In the genomic region with DNA sequence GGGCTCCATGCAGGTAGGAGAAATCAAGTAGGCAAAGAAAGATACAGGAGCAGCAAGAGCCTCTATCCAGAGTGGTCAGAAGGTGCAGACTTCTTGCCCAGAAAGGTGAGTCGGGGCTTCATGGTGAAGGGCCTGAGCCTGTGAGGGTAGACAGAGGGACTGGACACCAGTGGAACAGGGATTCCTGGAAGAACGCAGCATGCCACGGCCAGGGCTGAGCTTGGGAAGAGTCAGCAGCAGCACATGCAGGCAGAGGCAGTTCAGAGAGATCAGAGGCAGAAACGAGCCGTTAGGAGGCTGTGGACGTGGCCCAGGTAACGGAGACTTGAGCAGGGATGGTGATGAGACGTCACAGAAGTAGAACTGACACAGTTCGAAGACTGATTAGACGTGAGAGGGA, we compare ENCODE assay signal across 22 cellular contexts.
DNase-seq lines count a peak whose midpoint lies in the region; ATAC-seq and TF ChIP-seq lines count a peak whose summit lies in the region.
"Had no signal": no experiment of that assay in that cellular context is flagged by ENCODE, and none has a peak within 500 bp of the region (broad histone marks: within the 10 kb centered on the region; RNA-seq: fewer than 3 reads in every experiment).

No MANE protein-coding gene starts in this region.

- H3K36me3 ChIP-seq in left ventricle myocardium inferior (no peaks in the 10 kb centered on the region), heart left ventricle (no peaks in the 10 kb centered on the region), gastrocnemius medialis (no peaks in the 10 kb centered on the region), endodermal cell (ENCODE audit: control insufficient read depth, insufficient read depth, low read length) (no peaks in the 10 kb centered on the region)
- H3K36me3 ChIP-seq: HAP-1 had no signal

- H3K4me1 Mint-ChIP-seq in mesothelial cell of epicardium (peaks cover 24% of the 10 kb centered on the region), endodermal cell (peaks cover 16% of the 10 kb centered on the region)
- H3K4me1 Mint-ChIP-seq: activated naive CD4-positive, alpha-beta T cell treated with anti-CD3 and anti-CD28 coated beads, Interleukin-2, amount 50 U/mL, for 24 hours had no signal

- intact Hi-C loops in left ventricle myocardium inferior (cut with micrococcal nuclease) = no loop called here
- intact Hi-C loops in heart left ventricle (cut with DNase I) = no loop called here
- intact Hi-C loops in gastrocnemius medialis (cut with DNase I; ENCODE audit: low total_unique reads) = no loop called here

- no peaks in the 10 kb centered on the region for H3K27me3 Mint-ChIP-seq in mesothelial cell of epicardium (ENCODE audit: low read depth)
- peaks cover 41% of the 10 kb centered on the region for H3K27me3 Mint-ChIP-seq in endodermal cell (ENCODE audit: insufficient read depth)

- TF ChIP-seq POLR2A in heart left ventricle (IDR thresholded peaks at IDR 0.05) = no peak
- no peak for TF ChIP-seq POLR2A in gastrocnemius medialis (IDR thresholded peaks at IDR 0.05)

- TF ChIP-seq CTCF in left ventricle myocardium inferior (IDR thresholded peaks at IDR 0.05; ENCODE audit: borderline replicate concordance) (no peak), heart left ventricle (IDR thresholded peaks at IDR 0.05) (no peak), mesothelial cell of epicardium (IDR thresholded peaks at IDR 0.05; ENCODE audit: unreplicated experiment) (no peak), gastrocnemius medialis (IDR thresholded peaks at IDR 0.05 in 4 of 5, conservative IDR thresholded peaks at IDR 0.05 in 1 of 5) (no peak), endodermal cell (conservative IDR thresholded peaks at IDR 0.05) (no peak)

- H3K4me3 ChIP-seq in left ventricle myocardium inferior = no peak overlapping the region
- H3K4me3 ChIP-seq in heart left ventricle = no peak overlapping the region
- H3K4me3 ChIP-seq in gastrocnemius medialis = no peak overlapping the region
- no peak overlapping the region for H3K4me3 ChIP-seq in endodermal cell (ENCODE audit: low read length)
- H3K4me3 ChIP-seq: HAP-1 had no signal

- H3K4me1 ChIP-seq in left ventricle myocardium inferior (no peaks in the 10 kb centered on the region), heart left ventricle (peaks cover 0 to 10% (median 0%) of the 10 kb centered on the region in 12 donors), gastrocnemius medialis (peaks cover 0 to 3% of the 10 kb centered on the region in 2 donors), endodermal cell (ENCODE audit: control insufficient read depth, insufficient read depth, low read length) (peaks cover 4% of the 10 kb centered on the region)
- H3K4me1 ChIP-seq: HAP-1 had no signal

- H3K9me3 ChIP-seq in left ventricle myocardium inferior (replicated peaks) (peaks cover 30% of the 10 kb centered on the region), heart left ventricle (peaks cover 0 to 24% (median 3%) of the 10 kb centered on the region in 12 donors), gastrocnemius medialis (no peaks in the 10 kb centered on the region), endodermal cell (ENCODE audit: control insufficient read depth, low read length) (peaks cover 12% of the 10 kb centered on the region)
- H3K9me3 ChIP-seq: HAP-1 had no signal

- H3K36me3 Mint-ChIP-seq in mesothelial cell of epicardium (no peaks in the 10 kb centered on the region), endodermal cell (ENCODE audit: low read depth) (peaks cover 4% of the 10 kb centered on the region)
- H3K36me3 Mint-ChIP-seq: brain had no signal

- 82 to 86% (median 84%) methylated on average over 10 of the region's 10 CpGs for WGBS in heart left ventricle, 4 donors
- WGBS in endodermal cell (ENCODE audit: insufficient coverage in 1 of 2, insufficient read length in 1 of 2), 2 experiments = 94 to 95% methylated on average over 10 of the region's 10 CpGs

- H3K27me3 ChIP-seq in left ventricle myocardium inferior (ENCODE audit: low read depth) (peaks cover 34% of the 10 kb centered on the region), heart left ventricle (peaks cover 0 to 7% (median 0%) of the 10 kb centered on the region in 9 donors), gastrocnemius medialis (peaks cover 0 to 4% (median 0%) of the 10 kb centered on the region in 3 donors), endodermal cell (ENCODE audit: control insufficient read depth, insufficient read depth, low read length, poor library complexity, severe bottlenecking) (peaks cover 22% of the 10 kb centered on the region)

- H3K4me3 Mint-ChIP-seq in mesothelial cell of epicardium = no peak overlapping the region
- H3K4me3 Mint-ChIP-seq in endodermal cell = no peak overlapping the region
- H3K4me3 Mint-ChIP-seq: activated naive CD4-positive, alpha-beta T cell treated with anti-CD3 and anti-CD28 coated beads, Interleukin-2, amount 50 U/mL, for 24 hours had no signal

- no peak overlapping the region for H3K9ac ChIP-seq in endodermal cell (ENCODE audit: extremely low read depth, low read length, poor library complexity, severe bottlenecking)

- H3K27ac Mint-ChIP-seq in mesothelial cell of epicardium = peak overlapping the region; percentile 8
- H3K27ac Mint-ChIP-seq in endodermal cell = no peak overlapping the region
- H3K27ac Mint-ChIP-seq: activated naive CD4-positive, alpha-beta T cell treated with anti-CD3 and anti-CD28 coated beads, Interleukin-2, amount 50 U/mL, for 24 hours had no signal

- in situ Hi-C loops in gastrocnemius medialis (cut with MboI; ENCODE audit: low sequenced_read_pairs in 4 of 4) = no loop called here

- DNase-seq in left ventricle myocardium inferior = no peak
- DNase-seq in heart left ventricle = no peak
- DNase-seq in mesothelial cell of epicardium (ENCODE audit: low spot score in 2 of 2, unreplicated experiment in 2 of 2) = no peak
- no peak for DNase-seq in gastrocnemius medialis
- no peak for DNase-seq in C1 segment of cervical spinal cord (lab: John Stamatoyannopoulos, UW)
- no peak for DNase-seq in NCI-H1092 (lab: John Stamatoyannopoulos, UW)
- no peak for DNase-seq in endodermal cell
- DNase-seq: activated CD4-positive, alpha-beta T cell treated with anti-CD3 and anti-CD28 coated beads for 4 hours; activated T-cell treated with anti-CD3 and anti-CD28 coated beads for 4 hours; mesenchymal stem cell; NCI-H1092 treated with DMSO at 0.1 percent for 48 hours; NCI-H2107; NCI-H526 treated with DMSO at 0.1 percent for 48 hours; occipital lobe; stimulated activated CD4-positive, alpha-beta T cell treated with anti-CD3 and anti-CD28 coated beads, Interleukin-4, amount 100 ng/mL, for 4 hours; stimulated activated CD8-positive, alpha-beta memory T cell treated with anti-CD3 and anti-CD28 coated beads, Interleukin-4, amount 100 ng/mL, for 48 hours; T1000 had no signal

- H3K9me3 Mint-ChIP-seq in mesothelial cell of epicardium (peaks cover 20% of the 10 kb centered on the region), endodermal cell (peaks cover 19% of the 10 kb centered on the region)

- no peak for ATAC-seq in heart left ventricle
- no peak for ATAC-seq in gastrocnemius medialis
- no peak for ATAC-seq in activated CD4-positive, CD25-positive, alpha-beta regulatory T cell treated with anti-CD3 and anti-CD28 coated beads, Interleukin-2, amount 50 U/mL, for 24 hours
- ATAC-seq: esophagus mucosa had no signal

- H3K27ac ChIP-seq in left ventricle myocardium inferior (replicated peaks) = peak overlapping the region; percentile 81
- H3K27ac ChIP-seq in heart left ventricle = peak overlapping the region in 1 of 12 donors; percentile 88
- peak overlapping the region; percentile 47 to 65 (median 50) for H3K27ac ChIP-seq in gastrocnemius medialis
- no peak overlapping the region for H3K27ac ChIP-seq in endodermal cell (ENCODE audit: low read depth, low read length)
